Comparison of ENCODE assay signal across 24 cellular contexts in the genomic region with DNA sequence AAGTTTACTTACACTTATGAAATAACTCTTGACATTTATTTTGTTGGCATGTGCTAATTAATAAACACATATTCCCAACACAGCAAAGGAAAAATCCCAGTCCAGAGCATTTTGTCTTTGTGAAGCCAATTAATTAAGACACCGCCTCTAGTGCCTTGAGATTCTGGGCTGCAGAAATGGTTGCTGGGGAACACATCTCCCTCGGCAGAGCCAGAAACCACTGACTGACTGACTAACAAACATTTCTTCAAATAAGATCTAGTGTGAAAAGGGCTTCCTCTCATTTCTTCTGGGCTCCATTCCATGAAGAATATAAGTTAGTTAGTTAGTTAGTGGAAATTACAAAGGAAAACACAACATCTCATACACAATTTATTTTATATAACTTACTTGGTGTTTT.
"Had no signal": no experiment of that assay in that cellular context is flagged by ENCODE, and none has a peak within 500 bp of the region (broad histone marks: within the 10 kb centered on the region; RNA-seq: fewer than 3 reads in every experiment).

No MANE protein-coding gene starts in this region.

- H3K9me3 ChIP-seq: adrenal gland had no signal

- H3K27me3 Mint-ChIP-seq: activated CD4-positive, alpha-beta memory T cell treated with anti-CD3 and anti-CD28 coated beads, Interleukin-2, amount 10 ng/mL, durations not matched to agents 7 days and 5 days; activated naive CD8-positive, alpha-beta T cell treated with anti-CD3 and anti-CD28 coated beads, Interleukin-2, amount 10 ng/mL, durations not matched to agents 7 days and 5 days had no signal

- DNase-seq: activated CD4-positive, alpha-beta memory T cell treated with anti-CD3 and anti-CD28 coated beads, Interleukin-2, amount 10 ng/mL, durations not matched to agents 7 days and 5 days; activated CD4-positive, alpha-beta T cell treated with anti-CD3 and anti-CD28 coated beads, Interleukin-2, amount 50 U/mL, for 1 hour; activated CD4-positive, CD25-positive, alpha-beta regulatory T cell; activated naive CD4-positive, alpha-beta T cell treated with anti-CD3 and anti-CD28 coated beads, Interleukin-2, amount 50 U/mL, for 16 hours; activated naive CD8-positive, alpha-beta T cell treated with anti-CD3 and anti-CD28 coated beads, Interleukin-2, amount 10 ng/mL, durations not matched to agents 7 days and 5 days; activated T-cell treated with anti-CD3 and anti-CD28 coated beads for 4 hours; activated T-cell treated with anti-CD3 and anti-CD28 coated beads, Interleukin-2, amount 50 U/mL, for 48 hours; adrenal gland; Kasumi-1; NCI-H1092; NCI-H1417 treated with DMSO at 0.1 percent for 48 hours; NCI-H1694; NCI-H2029; NCI-H2107; NCI-H2171 treated with DMSO at 0.1 percent for 48 hours; NCI-H226; NCI-H526; NCI-H82; RPMI8226; T-helper 1 cell had no signal

- H3K27ac Mint-ChIP-seq: activated CD4-positive, alpha-beta memory T cell treated with anti-CD3 and anti-CD28 coated beads, Interleukin-2, amount 10 ng/mL, durations not matched to agents 7 days and 5 days; activated naive CD8-positive, alpha-beta T cell treated with anti-CD3 and anti-CD28 coated beads, Interleukin-2, amount 10 ng/mL, durations not matched to agents 7 days and 5 days had no signal

- H3K27me3 ChIP-seq: adrenal gland had no signal

- H3K27ac ChIP-seq: adrenal gland, SK-N-MC, VCaP had no signal

- H3K4me1 ChIP-seq: adrenal gland had no signal

- H3K4me3 Mint-ChIP-seq: activated CD4-positive, alpha-beta memory T cell treated with anti-CD3 and anti-CD28 coated beads, Interleukin-2, amount 10 ng/mL, durations not matched to agents 7 days and 5 days; activated naive CD8-positive, alpha-beta T cell treated with anti-CD3 and anti-CD28 coated beads, Interleukin-2, amount 10 ng/mL, durations not matched to agents 7 days and 5 days had no signal

- ATAC-seq: Panc1, Right ventricle myocardium inferior had no signal

- H3K4me1 Mint-ChIP-seq: activated CD4-positive, alpha-beta memory T cell treated with anti-CD3 and anti-CD28 coated beads, Interleukin-2, amount 10 ng/mL, durations not matched to agents 7 days and 5 days; activated naive CD8-positive, alpha-beta T cell treated with anti-CD3 and anti-CD28 coated beads, Interleukin-2, amount 10 ng/mL, durations not matched to agents 7 days and 5 days had no signal

- H3K4me3 ChIP-seq: adrenal gland, SK-N-MC had no signal

- H3K9me3 Mint-ChIP-seq: activated CD4-positive, alpha-beta memory T cell treated with anti-CD3 and anti-CD28 coated beads, Interleukin-2, amount 10 ng/mL, durations not matched to agents 7 days and 5 days; activated naive CD8-positive, alpha-beta T cell treated with anti-CD3 and anti-CD28 coated beads, Interleukin-2, amount 10 ng/mL, durations not matched to agents 7 days and 5 days had no signal
